In genomic region chr5:6576861-6577501, GRCh38 we compare ENCODE assay signal across 8 cellular contexts. TPM values are rescaled to one million over a fixed set of nuclear protein-coding genes. Genes with fewer than 3 reads are reported as not detected.
A peak's percentile ranks its signal among the peaks of the same experiment; 100 is the strongest.
DNase-seq lines count a peak whose midpoint lies in the region; ATAC-seq, FAIRE-seq and TF ChIP-seq lines count a peak whose summit lies in the region.

No MANE protein-coding gene starts in this region.

- POLR2A ChIA-PET in PC-3 (lab: Charles Lee; ENCODE audit: unreplicated experiment): no interaction called here
- POLR2A ChIA-PET in endothelial cell of umbilical vein (lab: Charles Lee): no interaction called here

- H2AFZ ChIP-seq in PC-3 (ENCODE audit: low read length): no peak overlapping the region
- no peak overlapping the region for H2AFZ ChIP-seq in endothelial cell of umbilical vein (ENCODE audit: low read depth, low read length)

- H4K20me1 ChIP-seq in PC-3 (ENCODE audit: low read length) (no peaks in the 10 kb centered on the region), endothelial cell of umbilical vein (replicated peaks; ENCODE audit: control insufficient read depth, extremely low read depth, insufficient read depth, low read length) (no peaks in the 10 kb centered on the region)

- intact Hi-C loops in PC-3 (cut with micrococcal nuclease) (loop anchor here (1.0 kb wide), 1 partner anchor 1080 kb away; no protein-coding TSS in a partner anchor), endothelial cell of umbilical vein (cut with micrococcal nuclease) (loop anchor here (1.0 to 2.0 kb wide), 3 partner anchors 142 to 1085 kb away; no protein-coding TSS in a partner anchor)

- TF ChIP-seq CTCF in PC-3 (conservative IDR thresholded peaks at IDR 0.05; ENCODE audit: low read depth, low read length) (peak; percentile 99), endothelial cell of umbilical vein (IDR thresholded peaks at IDR 0.05; ENCODE audit: extremely low read depth in 1 of 2, insufficient read depth in 1 of 2, low read depth in 1 of 2, low read length in 2 of 2) (peak; percentile 66 to 71)

- no peaks in the 10 kb centered on the region for H3F3A ChIP-seq in PC-3 (ENCODE audit: low read length, unreplicated experiment)

- dilution Hi-C loops in endothelial cell of umbilical vein (cut with MboI; ENCODE audit: extremely low pct_ligation_motif_present, low sequenced_read_pairs): no loop called here

- H3K27me3 ChIP-seq in PC-3 (ENCODE audit: low read length) (peaks cover 60% of the 10 kb centered on the region), endothelial cell of umbilical vein (ENCODE audit: control insufficient read depth in 2 of 2, insufficient read depth in 2 of 2, low read length in 2 of 2) (peaks cover 18% of the 10 kb centered on the region in 2 experiments)

- BruUV-seq in PC-3 (replicated peaks; lab: Mats Ljungman, UMichigan) (no TSS peak), endothelial cell of umbilical vein (replicated peaks; lab: Mats Ljungman, UMichigan) (no TSS peak)

- CTCF ChIA-PET in PC-3 (lab: Charles Lee) (interaction anchor here (0.7 kb wide), 1 partner anchor 1178 kb away, joined by 3 read pairs; no protein-coding TSS in a partner anchor), endothelial cell of umbilical vein (lab: Charles Lee) (interaction anchor here (0.6 to 2.2 kb wide), 12 partner anchors 8 to 1085 kb away, joined by 3 to 14 read pairs (median 4); no protein-coding TSS in a partner anchor)

- peak; percentile 91 for FAIRE-seq in endothelial cell of umbilical vein (lab: Jason Lieb, UNC)

- no peaks in the 10 kb centered on the region for H3K9me1 ChIP-seq in endothelial cell of umbilical vein (replicated peaks; ENCODE audit: control insufficient read depth, extremely low read depth, insufficient read depth, low read length)

- H3K4me1 ChIP-seq in PC-3 (ENCODE audit: insufficient read depth, low read length) (no peaks in the 10 kb centered on the region), endothelial cell of umbilical vein (ENCODE audit: control insufficient read depth, extremely low read depth, insufficient read depth, low read length) (peaks cover 8% of the 10 kb centered on the region)

- H3K79me2 ChIP-seq in PC-3 (ENCODE audit: low read length) (no peaks in the 10 kb centered on the region), endothelial cell of umbilical vein (ENCODE audit: control insufficient read depth, insufficient read depth, low read length) (no peaks in the 10 kb centered on the region)

- H3K4me3 ChIP-seq in PC-3 (ENCODE audit: low read length): no peak overlapping the region
- no peak overlapping the region for H3K4me3 ChIP-seq in endothelial cell of umbilical vein (replicated peaks in 1 of 3; ENCODE audit: insufficient read depth in 1 of 3, low read depth in 1 of 3, low read length in 3 of 3)

- H3K27ac ChIP-seq in PC-3 (ENCODE audit: low read length) (no peak overlapping the region), endothelial cell of umbilical vein (ENCODE audit: insufficient read depth, low read depth, low read length) (no peak overlapping the region)

- TF ChIP-seq POLR2A in endothelial cell of umbilical vein (IDR thresholded peaks at IDR 0.05; ENCODE audit: low read depth, low read length): no peak

- peak; percentile 65 for DNase-seq in EH (ENCODE audit: low read depth)
- peak; percentile 53 for DNase-seq in HuH-7 (ENCODE audit: low spot score)
- DNase-seq in PC-3: peak; percentile 96
- peak; percentile 72 for DNase-seq in endothelial cell of umbilical vein (ENCODE audit: low read depth, low spot score)
- peak; percentile 34 for DNase-seq in myocyte (ENCODE audit: low read depth)

- H3K36me3 ChIP-seq in PC-3 (ENCODE audit: low read depth, low read length) (no peaks in the 10 kb centered on the region), endothelial cell of umbilical vein (ENCODE audit: control insufficient read depth in 2 of 2, extremely low read depth in 1 of 2, insufficient read depth in 2 of 2, low read length in 2 of 2) (no peaks in the 10 kb centered on the region)

- no peak overlapping the region for H3K4me2 ChIP-seq in PC-3 (ENCODE audit: low read length)
- peak overlapping the region; percentile 20 for H3K4me2 ChIP-seq in endothelial cell of umbilical vein (ENCODE audit: insufficient read depth, low read length)

- no peaks in the 10 kb centered on the region for H3K9me2 ChIP-seq in PC-3 (replicated peaks; ENCODE audit: low read length)

- H3K9ac ChIP-seq in PC-3 (ENCODE audit: low read length) (no peak overlapping the region), endothelial cell of umbilical vein (replicated peaks; ENCODE audit: extremely low read depth, insufficient read depth, low read length) (no peak overlapping the region)

- H3K9me3 ChIP-seq in PC-3 (ENCODE audit: low read length) (no peaks in the 10 kb centered on the region), endothelial cell of umbilical vein (replicated peaks; ENCODE audit: control insufficient read depth, insufficient read depth, low read length) (no peaks in the 10 kb centered on the region)

- ATAC-seq in PC-3 (peak; percentile 83), GM21381 (IDR thresholded peaks at IDR 0.05; ENCODE audit: unreplicated experiment) (no peak), HG02798 (IDR thresholded peaks at IDR 0.05; ENCODE audit: poor library complexity, unreplicated experiment) (no peak), GM19467 (IDR thresholded peaks at IDR 0.05; ENCODE audit: unreplicated experiment) (no peak)

TF ChIP-seq in endothelial cell of umbilical vein, 7 proteins besides CTCF, POLR2A, EP300 and RAD21:
- TF ChIP-seq POLR2AphosphoS5 (IDR thresholded peaks at IDR 0.05; ENCODE audit: insufficient read depth, low read depth, low read length) (no peak), MAX (IDR thresholded peaks at IDR 0.05; ENCODE audit: insufficient read depth, insufficient read length) (no peak), JUN (IDR thresholded peaks at IDR 0.05; ENCODE audit: borderline replicate concordance, insufficient read depth, insufficient read length, low read depth) (no peak)

RNA-seq across cellular contexts. Expression of gene NSUN2, which starts 55.9 kb away (rescaled TPM):
- total RNA-seq in PC-3 (2014; rRNA removed): 351 and 433 TPM in 2 replicates
- total RNA-seq in endothelial cell of umbilical vein: 73.0 and 85.4 TPM in 2 replicates
- 40.7 and 53.7 TPM in 2 replicates for polyA plus RNA-seq in endothelial cell of umbilical vein
- 49.1 and 52.7 TPM in 2 replicates for polyA plus RNA-seq in endothelial cell of umbilical vein (2011; cell fraction: cytosol; rRNA removed)
- polyA plus RNA-seq in endothelial cell of umbilical vein (2011; cell fraction: nucleus; rRNA removed): 169 and 200 TPM in 2 replicates
- polyA plus RNA-seq in endothelial cell of umbilical vein (2012): 55.7 and 69.0 TPM in 2 replicates
- 54.9 and 63.4 TPM in 2 replicates for polyA minus RNA-seq in endothelial cell of umbilical vein
- polyA minus RNA-seq in endothelial cell of umbilical vein (2011; cell fraction: cytosol; rRNA and poly(A)+ RNA removed): 80.2 TPM
- polyA minus RNA-seq in endothelial cell of umbilical vein (2011; cell fraction: nucleus; rRNA and poly(A)+ RNA removed): 59.6 and 69.7 TPM in 2 replicates
- total RNA-seq in myocyte: 41.8 and 41.9 TPM in 2 replicates
- polyA plus RNA-seq in myocyte (2012): 47.6 TPM

RNA-seq across cellular contexts. Expression of gene SRD5A1, which starts 56.3 kb away (rescaled TPM):
- 18.7 and 39.6 TPM in 2 replicates for total RNA-seq in PC-3 (2014; rRNA removed)
- 12.4 and 14.8 TPM in 2 replicates for total RNA-seq in endothelial cell of umbilical vein
- 11.6 and 16.6 TPM in 2 replicates for polyA plus RNA-seq in endothelial cell of umbilical vein
- 5.6 and 7.0 TPM in 2 replicates for polyA plus RNA-seq in endothelial cell of umbilical vein (2011; cell fraction: cytosol; rRNA removed)
- polyA plus RNA-seq in endothelial cell of umbilical vein (2011; cell fraction: nucleus; rRNA removed): 8.0 and 9.0 TPM in 2 replicates
- polyA plus RNA-seq in endothelial cell of umbilical vein (2012): 6.4 and 7.8 TPM in 2 replicates
- polyA minus RNA-seq in endothelial cell of umbilical vein: 6.6 and 8.3 TPM in 2 replicates
- polyA minus RNA-seq in endothelial cell of umbilical vein (2011; cell fraction: cytosol; rRNA and poly(A)+ RNA removed): 37.5 TPM
- 7.0 and 7.5 TPM in 2 replicates for polyA minus RNA-seq in endothelial cell of umbilical vein (2011; cell fraction: nucleus; rRNA and poly(A)+ RNA removed)
- total RNA-seq in myocyte: 18.7 and 20.4 TPM in 2 replicates
- polyA plus RNA-seq in myocyte (2012): 15.3 TPM

Comparison
In these comparisons a context has a peak if more than half of its experiments do, and no peak if none do; other contexts are left out.
1. DNase-seq: peak in every context shown above with its lines; median percentile 96 in PC-3; 72 in endothelial cell of umbilical vein; 65 in EH; 53 in HuH-7; 34 in myocyte.